ENCODE assay signal across 11 cellular contexts in the genomic region with DNA sequence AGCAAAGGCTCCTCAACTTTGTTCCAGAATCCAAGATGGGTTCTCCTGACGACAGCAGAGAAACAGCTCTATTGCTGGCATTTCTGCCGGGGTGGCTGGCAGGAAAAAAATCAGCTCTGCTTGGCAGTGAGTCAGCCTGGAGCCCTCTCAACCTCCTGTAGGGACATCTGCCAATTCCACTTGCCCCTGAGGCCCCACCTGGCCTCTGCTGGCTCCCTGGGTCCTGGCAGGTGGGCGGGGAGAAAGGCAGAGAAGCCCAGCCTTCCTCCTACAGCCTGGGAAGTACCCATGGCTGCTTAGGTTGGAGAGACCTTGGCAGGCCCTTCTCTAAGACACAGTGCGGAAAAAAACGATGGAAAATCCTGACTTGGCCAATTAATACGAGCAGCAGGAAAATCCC.
DNase-seq lines count a peak whose midpoint lies in the region; ATAC-seq and TF ChIP-seq lines count a peak whose summit lies in the region.
"Had no signal": no experiment of that assay in that cellular context is flagged by ENCODE, and none has a peak within 500 bp of the region (broad histone marks: within the 10 kb centered on the region; RNA-seq: fewer than 3 reads in every experiment).

No MANE protein-coding gene starts in this region.

- no peak overlapping the region for H3K4me3 Mint-ChIP-seq in stimulated activated effector memory CD8-positive, alpha-beta T cell treated with anti-CD3 and anti-CD28 coated beads, Interleukin-12 subunit alpha, Interleukin-12 subunit beta, amount 100 ng/mL, for 72 hours
- H3K4me3 Mint-ChIP-seq: memory B cell had no signal

- no peaks in the 10 kb centered on the region for H3K36me3 Mint-ChIP-seq in stimulated activated effector memory CD8-positive, alpha-beta T cell treated with anti-CD3 and anti-CD28 coated beads, Interleukin-12 subunit alpha, Interleukin-12 subunit beta, amount 100 ng/mL, for 72 hours
- H3K36me3 Mint-ChIP-seq: memory B cell had no signal

- H3K4me1 ChIP-seq in upper lobe of right lung: no peaks in the 10 kb centered on the region

- no peak overlapping the region for H3K27ac ChIP-seq in upper lobe of right lung

- H3K4me1 Mint-ChIP-seq in stimulated activated effector memory CD8-positive, alpha-beta T cell treated with anti-CD3 and anti-CD28 coated beads, Interleukin-12 subunit alpha, Interleukin-12 subunit beta, amount 100 ng/mL, for 72 hours: no peaks in the 10 kb centered on the region
- H3K4me1 Mint-ChIP-seq: memory B cell had no signal

- H3K9me3 ChIP-seq in upper lobe of right lung: no peaks in the 10 kb centered on the region

- no peak for TF ChIP-seq CTCF in epithelial cell of proximal tubule (conservative IDR thresholded peaks at IDR 0.05; ENCODE audit: low read depth, low read length)
- TF ChIP-seq CTCF in upper lobe of right lung (IDR thresholded peaks at IDR 0.05): no peak

- no peak overlapping the region for H3K4me3 ChIP-seq in epithelial cell of proximal tubule (ENCODE audit: low read depth, low read length)
- no peak overlapping the region for H3K4me3 ChIP-seq in upper lobe of right lung

- no peaks in the 10 kb centered on the region for H3K36me3 ChIP-seq in upper lobe of right lung

- intact Hi-C loops in upper lobe of right lung (cut with DNase I): no loop called here

- no peaks in the 10 kb centered on the region for H3K9me3 Mint-ChIP-seq in stimulated activated effector memory CD8-positive, alpha-beta T cell treated with anti-CD3 and anti-CD28 coated beads, Interleukin-12 subunit alpha, Interleukin-12 subunit beta, amount 100 ng/mL, for 72 hours
- H3K9me3 Mint-ChIP-seq: memory B cell had no signal

- ATAC-seq in upper lobe of right lung (peak; percentile 73), GM21515 (IDR thresholded peaks at IDR 0.05; ENCODE audit: unreplicated experiment) (no peak)
- no peak for ATAC-seq in stimulated activated effector memory CD8-positive, alpha-beta T cell treated with anti-CD3 and anti-CD28 coated beads, Interleukin-12 subunit alpha, Interleukin-12 subunit beta, amount 100 ng/mL, for 72 hours

- H3K27me3 ChIP-seq in upper lobe of right lung: peaks cover 9% of the 10 kb centered on the region

- no peak overlapping the region for H3K27ac Mint-ChIP-seq in stimulated activated effector memory CD8-positive, alpha-beta T cell treated with anti-CD3 and anti-CD28 coated beads, Interleukin-12 subunit alpha, Interleukin-12 subunit beta, amount 100 ng/mL, for 72 hours
- H3K27ac Mint-ChIP-seq: memory B cell had no signal

- DNase-seq in NCI-H2081 (lab: John Stamatoyannopoulos, UW) (peak; percentile 57 to 83), NCI-H2081 treated with DMSO at 0.1 percent for 48 hours (lab: John Stamatoyannopoulos, UW) (no peak), NCI-H748 (lab: John Stamatoyannopoulos, UW; ENCODE audit: unreplicated experiment) (peak; percentile 63), epithelial cell of proximal tubule (ENCODE audit: low read depth) (peak; percentile 13), upper lobe of right lung (peak; percentile 81)
- DNase-seq in activated naive CD4-positive, alpha-beta T cell (lab: John Stamatoyannopoulos, UW): no peak
- DNase-seq in stimulated activated effector memory CD8-positive, alpha-beta T cell treated with anti-CD3 and anti-CD28 coated beads, Interleukin-12 subunit alpha, Interleukin-12 subunit beta, amount 100 ng/mL, for 72 hours (ENCODE audit: low spot score in 2 of 2): no peak
- DNase-seq: 8988T, Karpas-422 had no signal

Comparison
In these comparisons a context has a peak if more than half of its experiments do, and no peak if none do; other contexts are left out.
1. DNase-seq: peak in NCI-H2081 (2 of 2), NCI-H748 (single experiment), epithelial cell of proximal tubule (single experiment) and upper lobe of right lung (single experiment); none in NCI-H2081 treated with DMSO at 0.1 percent for 48 hours (single experiment), activated naive CD4-positive, alpha-beta T cell (0 of 4) and stimulated activated effector memory CD8-positive, alpha-beta T cell treated with anti-CD3 and anti-CD28 coated beads, Interleukin-12 subunit alpha, Interleukin-12 subunit beta, amount 100 ng/mL, for 72 hours (0 of 2).